In the genomic region with DNA sequence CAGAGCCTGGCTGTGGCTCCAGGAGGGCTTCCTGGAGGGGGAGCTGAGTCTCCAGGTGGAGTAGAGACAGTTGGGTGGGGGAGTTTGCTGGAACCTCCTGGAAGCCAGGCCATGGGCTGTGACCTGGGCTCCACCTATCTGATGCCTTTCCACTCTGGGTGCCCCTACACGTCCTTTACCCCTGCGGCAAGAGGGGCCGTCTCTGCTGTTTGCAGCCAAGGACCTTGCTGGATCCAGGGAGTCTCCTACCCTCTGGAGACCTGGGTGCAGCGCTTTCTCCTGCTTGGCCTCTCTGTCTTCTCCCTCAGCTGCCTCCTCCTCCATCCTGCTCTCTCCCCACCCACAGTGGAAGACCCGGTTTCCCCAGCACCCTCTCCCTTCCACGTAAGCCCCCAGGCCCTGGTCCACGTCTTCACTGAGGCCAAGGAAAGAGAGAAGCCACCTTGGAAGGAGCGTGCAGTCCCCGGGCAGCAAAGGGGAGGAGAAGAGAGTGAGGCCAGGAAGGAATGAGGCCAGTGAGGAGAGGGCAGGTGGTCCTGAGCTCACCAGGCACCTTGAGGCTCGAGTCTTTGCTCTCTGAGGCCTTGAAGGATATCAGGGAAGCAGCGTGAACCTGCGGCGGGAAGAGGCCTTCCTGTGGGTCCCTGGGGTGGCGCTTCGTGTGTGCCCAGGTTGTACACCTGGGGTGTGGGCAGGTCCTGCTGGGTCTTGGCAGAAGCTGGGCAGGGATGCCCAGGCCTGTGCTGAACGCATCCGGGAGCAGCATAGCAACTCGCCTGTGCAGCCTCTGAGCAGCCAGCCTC, we compare ENCODE assay signal across 1 cellular context.
TF ChIP-seq lines count a peak whose summit lies in the region.

No MANE protein-coding gene starts in this region.

TF ChIP-seq in K562, 482 proteins besides CTCF, POLR2A, EP300 and RAD21:
- peak; percentile 31 for TF ChIP-seq ZFP36 (IDR thresholded peaks at IDR 0.05; ENCODE audit: low read depth, low read length, partially characterized antibody)
- no peak for TF ChIP-seq PHB2 (IDR thresholded peaks at IDR 0.05; ENCODE audit: low read depth)
